ENCODE assay signal across 20 cellular contexts in the genomic region with DNA sequence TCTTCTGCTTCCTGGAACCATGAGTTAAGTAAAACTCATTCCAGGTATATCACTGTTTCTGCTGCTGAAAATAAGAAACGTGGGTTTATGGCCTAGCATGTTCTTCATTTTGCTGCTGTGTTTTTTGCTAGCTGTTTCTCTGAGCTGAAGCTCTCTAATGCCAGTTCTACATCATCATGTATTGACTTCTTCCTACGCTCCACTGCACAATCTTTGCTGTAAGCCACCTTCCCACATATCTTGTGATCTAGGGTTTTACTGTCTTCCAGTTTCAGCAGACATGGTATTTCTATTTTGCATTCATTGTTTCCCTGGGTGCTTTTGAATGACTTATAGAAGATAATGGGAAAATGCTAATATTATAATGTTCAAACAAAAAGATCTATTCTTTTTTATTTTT.
"Had no signal": no experiment of that assay in that cellular context is flagged by ENCODE, and none has a peak within 500 bp of the region (broad histone marks: within the 10 kb centered on the region; RNA-seq: fewer than 3 reads in every experiment).

No MANE protein-coding gene starts in this region.

- ATAC-seq: K562, T-cell had no signal

- DNase-seq: MV-4-11, NCI-H1048, NCI-H1105, NCI-H1417, NCI-H1436 treated with DMSO at 0.1 percent for 48 hours, NCI-H1694, NCI-H187 treated with DMSO at 0.1 percent for 48 hours, NCI-H2029 treated with DMSO at 0.1 percent for 48 hours, NCI-H2227 treated with DMSO at 0.1 percent for 48 hours, NCI-H524, NCI-H69, NCI-H774, Right ventricle myocardium superior, RPMI8226, SIG-M5, T-cell had no signal

- H3K27ac ChIP-seq: HL-60, SJSA1, SK-N-MC had no signal
